2 cellular contexts compared by ENCODE assay signal in the genomic region with DNA sequence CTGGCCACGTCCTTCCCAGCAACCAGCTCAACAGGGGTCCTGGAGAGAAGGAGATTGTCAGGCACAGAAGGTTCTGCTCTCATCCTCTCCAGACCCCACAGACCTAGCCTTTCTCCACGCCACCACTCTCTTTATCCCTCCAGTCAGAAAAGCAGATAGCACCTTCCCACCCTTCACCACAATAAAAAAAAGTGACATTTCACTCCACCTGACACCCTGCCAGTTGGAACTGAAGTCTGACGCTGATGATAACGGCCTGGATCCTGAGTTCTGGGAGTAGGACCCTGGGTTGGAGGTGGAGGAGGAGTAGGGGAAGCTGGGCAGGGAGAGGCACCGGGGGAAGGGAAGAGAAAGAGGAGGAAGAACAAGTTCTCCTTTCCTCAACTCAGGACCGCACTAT.
TF ChIP-seq lines count a peak whose summit lies in the region.

No MANE protein-coding gene starts in this region.

TF ChIP-seq in HepG2, 621 proteins besides CTCF, POLR2A, EP300 and RAD21 (continued from another document and continues in another):
- TF ChIP-seq, protein P1, sequence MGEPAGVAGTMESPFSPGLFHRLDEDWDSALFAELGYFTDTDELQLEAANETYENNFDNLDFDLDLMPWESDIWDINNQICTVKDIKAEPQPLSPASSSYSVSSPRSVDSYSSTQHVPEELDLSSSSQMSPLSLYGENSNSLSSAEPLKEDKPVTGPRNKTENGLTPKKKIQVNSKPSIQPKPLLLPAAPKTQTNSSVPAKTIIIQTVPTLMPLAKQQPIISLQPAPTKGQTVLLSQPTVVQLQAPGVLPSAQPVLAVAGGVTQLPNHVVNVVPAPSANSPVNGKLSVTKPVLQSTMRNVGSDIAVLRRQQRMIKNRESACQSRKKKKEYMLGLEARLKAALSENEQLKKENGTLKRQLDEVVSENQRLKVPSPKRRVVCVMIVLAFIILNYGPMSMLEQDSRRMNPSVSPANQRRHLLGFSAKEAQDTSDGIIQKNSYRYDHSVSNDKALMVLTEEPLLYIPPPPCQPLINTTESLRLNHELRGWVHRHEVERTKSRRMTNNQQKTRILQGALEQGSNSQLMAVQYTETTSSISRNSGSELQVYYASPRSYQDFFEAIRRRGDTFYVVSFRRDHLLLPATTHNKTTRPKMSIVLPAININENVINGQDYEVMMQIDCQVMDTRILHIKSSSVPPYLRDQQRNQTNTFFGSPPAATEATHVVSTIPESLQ (CRISPR knock-in tag; conservative IDR thresholded peaks at IDR 0.05), result no peak
- TF ChIP-seq, protein P2, sequence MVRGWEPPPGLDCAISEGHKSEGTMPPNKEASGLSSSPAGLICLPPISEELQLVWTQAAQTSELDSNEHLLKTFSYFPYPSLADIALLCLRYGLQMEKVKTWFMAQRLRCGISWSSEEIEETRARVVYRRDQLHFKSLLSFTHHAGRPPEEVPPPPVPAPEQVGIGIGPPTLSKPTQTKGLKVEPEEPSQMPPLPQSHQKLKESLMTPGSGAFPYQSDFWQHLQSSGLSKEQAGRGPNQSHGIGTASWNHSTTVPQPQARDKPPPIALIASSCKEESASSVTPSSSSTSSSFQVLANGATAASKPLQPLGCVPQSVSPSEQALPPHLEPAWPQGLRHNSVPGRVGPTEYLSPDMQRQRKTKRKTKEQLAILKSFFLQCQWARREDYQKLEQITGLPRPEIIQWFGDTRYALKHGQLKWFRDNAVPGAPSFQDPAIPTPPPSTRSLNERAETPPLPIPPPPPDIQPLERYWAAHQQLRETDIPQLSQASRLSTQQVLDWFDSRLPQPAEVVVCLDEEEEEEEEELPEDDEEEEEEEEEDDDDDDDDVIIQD (CRISPR knock-in tag; IDR thresholded peaks at IDR 0.05; ENCODE audit: low read depth), result no peak
- TF ChIP-seq ZNF737 (CRISPR knock-in tag; IDR thresholded peaks at IDR 0.05; ENCODE audit: borderline replicate concordance) (no peak), ZNF124 (CRISPR knock-in tag; IDR thresholded peaks at IDR 0.05) (no peak), U2AF2 (IDR thresholded peaks at IDR 0.05; ENCODE audit: low read depth, low read length) (no peak), NCOR1 (IDR thresholded peaks at IDR 0.05; ENCODE audit: borderline replicate concordance, low read length) (no peak), PCBP2 (optimal IDR thresholded peaks at IDR 0.05; ENCODE audit: low read depth, low read length, poor library complexity, severe bottlenecking) (no peak), RAD51 (IDR thresholded peaks at IDR 0.05; ENCODE audit: borderline replicate concordance) (no peak), SAP130 (CRISPR knock-in tag; IDR thresholded peaks at IDR 0.05; ENCODE audit: low read depth) (no peak), SP5 (CRISPR knock-in tag; IDR thresholded peaks at IDR 0.05; ENCODE audit: borderline replicate concordance, low read depth) (no peak), GPN1 (CRISPR knock-in tag; IDR thresholded peaks at IDR 0.05; ENCODE audit: borderline replicate concordance) (no peak), TMF1 (CRISPR knock-in tag; IDR thresholded peaks at IDR 0.05; ENCODE audit: low read depth) (no peak), ERF (CRISPR knock-in tag; IDR thresholded peaks at IDR 0.05) (no peak)
- TF ChIP-seq, protein P3, sequence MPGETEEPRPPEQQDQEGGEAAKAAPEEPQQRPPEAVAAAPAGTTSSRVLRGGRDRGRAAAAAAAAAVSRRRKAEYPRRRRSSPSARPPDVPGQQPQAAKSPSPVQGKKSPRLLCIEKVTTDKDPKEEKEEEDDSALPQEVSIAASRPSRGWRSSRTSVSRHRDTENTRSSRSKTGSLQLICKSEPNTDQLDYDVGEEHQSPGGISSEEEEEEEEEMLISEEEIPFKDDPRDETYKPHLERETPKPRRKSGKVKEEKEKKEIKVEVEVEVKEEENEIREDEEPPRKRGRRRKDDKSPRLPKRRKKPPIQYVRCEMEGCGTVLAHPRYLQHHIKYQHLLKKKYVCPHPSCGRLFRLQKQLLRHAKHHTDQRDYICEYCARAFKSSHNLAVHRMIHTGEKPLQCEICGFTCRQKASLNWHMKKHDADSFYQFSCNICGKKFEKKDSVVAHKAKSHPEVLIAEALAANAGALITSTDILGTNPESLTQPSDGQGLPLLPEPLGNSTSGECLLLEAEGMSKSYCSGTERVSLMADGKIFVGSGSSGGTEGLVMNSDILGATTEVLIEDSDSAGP (CRISPR knock-in tag; IDR thresholded peaks at IDR 0.05; ENCODE audit: borderline replicate concordance), result no peak
- TF ChIP-seq, protein P4, sequence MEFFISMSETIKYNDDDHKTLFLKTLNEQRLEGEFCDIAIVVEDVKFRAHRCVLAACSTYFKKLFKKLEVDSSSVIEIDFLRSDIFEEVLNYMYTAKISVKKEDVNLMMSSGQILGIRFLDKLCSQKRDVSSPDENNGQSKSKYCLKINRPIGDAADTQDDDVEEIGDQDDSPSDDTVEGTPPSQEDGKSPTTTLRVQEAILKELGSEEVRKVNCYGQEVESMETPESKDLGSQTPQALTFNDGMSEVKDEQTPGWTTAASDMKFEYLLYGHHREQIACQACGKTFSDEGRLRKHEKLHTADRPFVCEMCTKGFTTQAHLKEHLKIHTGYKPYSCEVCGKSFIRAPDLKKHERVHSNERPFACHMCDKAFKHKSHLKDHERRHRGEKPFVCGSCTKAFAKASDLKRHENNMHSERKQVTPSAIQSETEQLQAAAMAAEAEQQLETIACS (CRISPR knock-in tag; IDR thresholded peaks at IDR 0.05), result no peak

TF ChIP-seq in K562, 482 proteins besides CTCF, POLR2A, EP300 and RAD21 (continued from another document and continues in another):
- TF ChIP-seq, protein P5, sequence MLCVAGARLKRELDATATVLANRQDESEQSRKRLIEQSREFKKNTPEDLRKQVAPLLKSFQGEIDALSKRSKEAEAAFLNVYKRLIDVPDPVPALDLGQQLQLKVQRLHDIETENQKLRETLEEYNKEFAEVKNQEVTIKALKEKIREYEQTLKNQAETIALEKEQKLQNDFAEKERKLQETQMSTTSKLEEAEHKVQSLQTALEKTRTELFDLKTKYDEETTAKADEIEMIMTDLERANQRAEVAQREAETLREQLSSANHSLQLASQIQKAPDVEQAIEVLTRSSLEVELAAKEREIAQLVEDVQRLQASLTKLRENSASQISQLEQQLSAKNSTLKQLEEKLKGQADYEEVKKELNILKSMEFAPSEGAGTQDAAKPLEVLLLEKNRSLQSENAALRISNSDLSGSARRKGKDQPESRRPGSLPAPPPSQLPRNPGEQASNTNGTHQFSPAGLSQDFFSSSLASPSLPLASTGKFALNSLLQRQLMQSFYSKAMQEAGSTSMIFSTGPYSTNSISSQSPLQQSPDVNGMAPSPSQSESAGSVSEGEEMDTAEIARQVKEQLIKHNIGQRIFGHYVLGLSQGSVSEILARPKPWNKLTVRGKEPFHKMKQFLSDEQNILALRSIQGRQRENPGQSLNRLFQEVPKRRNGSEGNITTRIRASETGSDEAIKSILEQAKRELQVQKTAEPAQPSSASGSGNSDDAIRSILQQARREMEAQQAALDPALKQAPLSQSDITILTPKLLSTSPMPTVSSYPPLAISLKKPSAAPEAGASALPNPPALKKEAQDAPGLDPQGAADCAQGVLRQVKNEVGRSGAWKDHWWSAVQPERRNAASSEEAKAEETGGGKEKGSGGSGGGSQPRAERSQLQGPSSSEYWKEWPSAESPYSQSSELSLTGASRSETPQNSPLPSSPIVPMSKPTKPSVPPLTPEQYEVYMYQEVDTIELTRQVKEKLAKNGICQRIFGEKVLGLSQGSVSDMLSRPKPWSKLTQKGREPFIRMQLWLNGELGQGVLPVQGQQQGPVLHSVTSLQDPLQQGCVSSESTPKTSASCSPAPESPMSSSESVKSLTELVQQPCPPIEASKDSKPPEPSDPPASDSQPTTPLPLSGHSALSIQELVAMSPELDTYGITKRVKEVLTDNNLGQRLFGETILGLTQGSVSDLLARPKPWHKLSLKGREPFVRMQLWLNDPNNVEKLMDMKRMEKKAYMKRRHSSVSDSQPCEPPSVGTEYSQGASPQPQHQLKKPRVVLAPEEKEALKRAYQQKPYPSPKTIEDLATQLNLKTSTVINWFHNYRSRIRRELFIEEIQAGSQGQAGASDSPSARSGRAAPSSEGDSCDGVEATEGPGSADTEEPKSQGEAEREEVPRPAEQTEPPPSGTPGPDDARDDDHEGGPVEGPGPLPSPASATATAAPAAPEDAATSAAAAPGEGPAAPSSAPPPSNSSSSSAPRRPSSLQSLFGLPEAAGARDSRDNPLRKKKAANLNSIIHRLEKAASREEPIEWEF (CRISPR knock-in tag; IDR thresholded peaks at IDR 0.05), result no peak
- TF ChIP-seq ZKSCAN1 (IDR thresholded peaks at IDR 0.05; ENCODE audit: low read depth, low read length), result no peak
- no peak for TF ChIP-seq ETS2 (tag; IDR thresholded peaks at IDR 0.05; ENCODE audit: borderline replicate concordance, poor library complexity, severe bottlenecking)
- no peak for TF ChIP-seq DDX20 (tag; IDR thresholded peaks at IDR 0.05; ENCODE audit: low read depth)
- TF ChIP-seq EGR1 (conservative IDR thresholded peaks at IDR 0.05), result peak; percentile 40; the same call in 1 of the 2 replicates
- no peak for TF ChIP-seq PTRF (tag; IDR thresholded peaks at IDR 0.05)
- no peak for TF ChIP-seq ZNF121 (CRISPR knock-in tag; conservative IDR thresholded peaks at IDR 0.05)
- TF ChIP-seq, protein P6, sequence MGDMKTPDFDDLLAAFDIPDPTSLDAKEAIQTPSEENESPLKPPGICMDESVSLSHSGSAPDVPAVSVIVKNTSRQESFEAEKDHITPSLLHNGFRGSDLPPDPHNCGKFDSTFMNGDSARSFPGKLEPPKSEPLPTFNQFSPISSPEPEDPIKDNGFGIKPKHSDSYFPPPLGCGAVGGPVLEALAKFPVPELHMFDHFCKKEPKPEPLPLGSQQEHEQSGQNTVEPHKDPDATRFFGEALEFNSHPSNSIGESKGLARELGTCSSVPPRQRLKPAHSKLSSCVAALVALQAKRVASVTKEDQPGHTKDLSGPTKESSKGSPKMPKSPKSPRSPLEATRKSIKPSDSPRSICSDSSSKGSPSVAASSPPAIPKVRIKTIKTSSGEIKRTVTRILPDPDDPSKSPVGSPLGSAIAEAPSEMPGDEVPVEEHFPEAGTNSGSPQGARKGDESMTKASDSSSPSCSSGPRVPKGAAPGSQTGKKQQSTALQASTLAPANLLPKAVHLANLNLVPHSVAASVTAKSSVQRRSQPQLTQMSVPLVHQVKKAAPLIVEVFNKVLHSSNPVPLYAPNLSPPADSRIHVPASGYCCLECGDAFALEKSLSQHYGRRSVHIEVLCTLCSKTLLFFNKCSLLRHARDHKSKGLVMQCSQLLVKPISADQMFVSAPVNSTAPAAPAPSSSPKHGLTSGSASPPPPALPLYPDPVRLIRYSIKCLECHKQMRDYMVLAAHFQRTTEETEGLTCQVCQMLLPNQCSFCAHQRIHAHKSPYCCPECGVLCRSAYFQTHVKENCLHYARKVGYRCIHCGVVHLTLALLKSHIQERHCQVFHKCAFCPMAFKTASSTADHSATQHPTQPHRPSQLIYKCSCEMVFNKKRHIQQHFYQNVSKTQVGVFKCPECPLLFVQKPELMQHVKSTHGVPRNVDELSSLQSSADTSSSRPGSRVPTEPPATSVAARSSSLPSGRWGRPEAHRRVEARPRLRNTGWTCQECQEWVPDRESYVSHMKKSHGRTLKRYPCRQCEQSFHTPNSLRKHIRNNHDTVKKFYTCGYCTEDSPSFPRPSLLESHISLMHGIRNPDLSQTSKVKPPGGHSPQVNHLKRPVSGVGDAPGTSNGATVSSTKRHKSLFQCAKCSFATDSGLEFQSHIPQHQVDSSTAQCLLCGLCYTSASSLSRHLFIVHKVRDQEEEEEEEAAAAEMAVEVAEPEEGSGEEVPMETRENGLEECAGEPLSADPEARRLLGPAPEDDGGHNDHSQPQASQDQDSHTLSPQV (IDR thresholded peaks at IDR 0.05), result 0 out of 2 replicates have a peak, but pooled peaks have one; percentile 3
- TF ChIP-seq GTF2F1 (IDR thresholded peaks at IDR 0.05; ENCODE audit: low read depth, low read length), result 0 out of 2 replicates have a peak, but pooled peaks have one; percentile 31
- no peak for TF ChIP-seq GATAD2B (IDR thresholded peaks at IDR 0.05; ENCODE audit: borderline replicate concordance)
- no peak for TF ChIP-seq POLR3G (IDR thresholded peaks at IDR 0.05; ENCODE audit: extremely low read depth, insufficient read length, insufficient replicate concordance)
- TF ChIP-seq ZNF134 (CRISPR knock-in tag; conservative IDR thresholded peaks at IDR 0.05), result no peak
- peak; percentile 52 for TF ChIP-seq JUND (IDR thresholded peaks at IDR 0.05; ENCODE audit: borderline replicate concordance, low read depth, low read length)
- TF ChIP-seq JUND (tag; IDR thresholded peaks at IDR 0.05; ENCODE audit: borderline replicate concordance, low read depth, low read length), result no peak
- no peak for TF ChIP-seq ZNF12 (CRISPR knock-in tag; IDR thresholded peaks at IDR 0.05)
